18 cellular contexts compared by ENCODE assay signal in the genomic region with DNA sequence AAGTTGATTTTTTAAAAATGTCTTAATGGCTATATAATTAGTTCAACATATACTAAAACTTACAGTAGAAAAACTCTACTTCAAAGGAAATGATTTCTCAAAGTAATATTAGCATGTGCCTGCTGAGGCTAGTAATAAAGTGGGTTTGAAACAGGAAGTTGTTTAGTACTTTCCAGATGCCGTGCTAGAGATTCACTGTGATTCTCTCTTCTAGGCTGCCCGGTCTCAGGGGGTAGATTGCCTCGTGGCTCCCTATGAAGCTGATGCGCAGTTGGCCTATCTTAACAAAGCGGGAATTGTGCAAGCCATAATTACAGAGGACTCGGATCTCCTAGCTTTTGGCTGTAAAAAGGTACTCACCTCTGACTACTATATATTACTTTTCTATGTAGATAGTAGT. TPM values are rescaled to one million over a fixed set of nuclear protein-coding genes. Genes with fewer than 3 reads are reported as not detected.
DNase-seq lines count a peak whose midpoint lies in the region; ATAC-seq and TF ChIP-seq lines count a peak whose summit lies in the region.
"Had no signal": no experiment of that assay in that cellular context is flagged by ENCODE, and none has a peak within 500 bp of the region (broad histone marks: within the 10 kb centered on the region; RNA-seq: fewer than 3 reads in every experiment).

No MANE protein-coding gene starts in this region.

- in situ Hi-C loops in G401 (cut with HindIII; ENCODE audit: low sequenced_read_pairs): no loop called here

- no peaks in the 10 kb centered on the region for H3K27me3 Mint-ChIP-seq in stimulated activated memory B cell treated with anti-CD40 and anti-IgM and Interleukin-4, amounts not matched to agents 10 μg/mL and 1 μg/mL and 100 μg/mL, for 72 hours
- H3K27me3 Mint-ChIP-seq: activated CD4-positive, alpha-beta T cell treated with anti-CD3 and anti-CD28 coated beads, Interleukin-2, amount 10 ng/mL, durations not matched to agents 7 days and 5 days had no signal

- H3K27ac ChIP-seq in A673 (ENCODE audit: low read depth, low read length, poor library complexity, severe bottlenecking) (peak overlapping the region; percentile 59), foreskin keratinocyte (no peak overlapping the region)
- H3K27ac ChIP-seq: lower lobe of right lung, thoracic aorta had no signal

- peaks cover 5% of the 10 kb centered on the region for H3K4me1 ChIP-seq in A673 (ENCODE audit: insufficient read depth, low read length, poor library complexity, severe bottlenecking)
- H3K4me1 ChIP-seq in foreskin keratinocyte: no peaks in the 10 kb centered on the region
- H3K4me1 ChIP-seq: lower lobe of right lung had no signal

- POLR2A ChIA-PET in A673 (lab: Charles Lee; ENCODE audit: low non-redundant PET): no interaction called here

- peaks cover 14% of the 10 kb centered on the region for H3K36me3 Mint-ChIP-seq in stimulated activated memory B cell treated with anti-CD40 and anti-IgM and Interleukin-4, amounts not matched to agents 10 μg/mL and 1 μg/mL and 100 μg/mL, for 72 hours

- no peaks in the 10 kb centered on the region for H3K9me3 ChIP-seq in A673 (ENCODE audit: low read depth, low read length, poor library complexity, severe bottlenecking)
- H3K9me3 ChIP-seq: lower lobe of right lung, thoracic aorta had no signal

- TF ChIP-seq CTCF in A673 (conservative IDR thresholded peaks at IDR 0.05; ENCODE audit: low read depth, low read length) (no peak), foreskin keratinocyte (conservative IDR thresholded peaks at IDR 0.05) (no peak)

- H3K9me3 Mint-ChIP-seq in stimulated activated memory B cell treated with anti-CD40 and anti-IgM and Interleukin-4, amounts not matched to agents 10 μg/mL and 1 μg/mL and 100 μg/mL, for 72 hours: no peaks in the 10 kb centered on the region
- H3K9me3 Mint-ChIP-seq: activated CD4-positive, alpha-beta T cell treated with anti-CD3 and anti-CD28 coated beads, Interleukin-2, amount 10 ng/mL, durations not matched to agents 7 days and 5 days had no signal

- intact Hi-C loops in A673 (cut with micrococcal nuclease; ENCODE audit: unreplicated experiment): no loop called here

- ATAC-seq in GM18909 (IDR thresholded peaks at IDR 0.05; ENCODE audit: poor library complexity, unreplicated experiment): peak; percentile 73
- peak; percentile 85 for ATAC-seq in HG02852 (IDR thresholded peaks at IDR 0.05; ENCODE audit: unreplicated experiment)
- no peak for ATAC-seq in foreskin keratinocyte
- ATAC-seq in stimulated activated memory B cell treated with anti-CD40 and anti-IgM and Interleukin-4, amounts not matched to agents 10 μg/mL and 1 μg/mL and 100 μg/mL, for 72 hours: no peak
- no peak for ATAC-seq in activated CD4-positive, CD25-positive, alpha-beta regulatory T cell treated with anti-CD3 and anti-CD28 coated beads, Interleukin-2, amount 50 U/mL, for 24 hours
- ATAC-seq: HepG2, lower lobe of right lung had no signal

- H3K4me1 Mint-ChIP-seq in stimulated activated memory B cell treated with anti-CD40 and anti-IgM and Interleukin-4, amounts not matched to agents 10 μg/mL and 1 μg/mL and 100 μg/mL, for 72 hours: peaks cover 5% of the 10 kb centered on the region

- BruUV-seq in A673 (replicated peaks; lab: Mats Ljungman, UMichigan): no TSS peak

- H3K36me3 ChIP-seq in A673 (ENCODE audit: insufficient read depth, low read length, poor library complexity, severe bottlenecking): peaks cover 53% of the 10 kb centered on the region
- H3K36me3 ChIP-seq: lower lobe of right lung, thoracic aorta had no signal

- no peak overlapping the region for H3K4me3 ChIP-seq in A673 (ENCODE audit: low read depth, low read length, poor library complexity, severe bottlenecking)
- H3K4me3 ChIP-seq: lower lobe of right lung, thoracic aorta had no signal

- no peak overlapping the region for H3K27ac Mint-ChIP-seq in stimulated activated memory B cell treated with anti-CD40 and anti-IgM and Interleukin-4, amounts not matched to agents 10 μg/mL and 1 μg/mL and 100 μg/mL, for 72 hours
- H3K27ac Mint-ChIP-seq: activated CD4-positive, alpha-beta T cell treated with anti-CD3 and anti-CD28 coated beads, Interleukin-2, amount 10 ng/mL, durations not matched to agents 7 days and 5 days had no signal

- H3K27me3 ChIP-seq in A673 (replicated peaks; ENCODE audit: insufficient read depth, low read depth, low read length, poor library complexity) (no peaks in the 10 kb centered on the region), foreskin keratinocyte (no peaks in the 10 kb centered on the region)

- DNase-seq in A673 (ENCODE audit: low spot score) (peak; percentile 86), NOMO-1 treated with DMSO at 0.1 percent for 48 hours (lab: John Stamatoyannopoulos, UW; ENCODE audit: unreplicated experiment) (peak; percentile 75), foreskin keratinocyte (no peak), G401 (ENCODE audit: low spot score) (no peak)
- DNase-seq: ACHN; activated CD4-positive, alpha-beta T cell treated with anti-CD3 and anti-CD28 coated beads, Interleukin-2, amount 10 ng/mL, durations not matched to agents 7 days and 5 days; activated naive CD4-positive, alpha-beta T cell treated with anti-CD3 and anti-CD28 coated beads, Interleukin-2, amount 50 U/mL, for 16 hours; dermis blood vessel endothelial cell; head of caudate nucleus; lower lobe of right lung; NCI-H2029 treated with DMSO at 0.1 percent for 48 hours; Right ventricle myocardium superior had no signal

- no peak overlapping the region for H3K4me3 Mint-ChIP-seq in stimulated activated memory B cell treated with anti-CD40 and anti-IgM and Interleukin-4, amounts not matched to agents 10 μg/mL and 1 μg/mL and 100 μg/mL, for 72 hours
- H3K4me3 Mint-ChIP-seq: activated CD4-positive, alpha-beta T cell treated with anti-CD3 and anti-CD28 coated beads, Interleukin-2, amount 10 ng/mL, durations not matched to agents 7 days and 5 days had no signal

- CTCF ChIA-PET in A673 (lab: Charles Lee): no interaction called here

RNA-seq across cellular contexts. Expression of a gene that starts 9.1 kb away (rescaled TPM):
- total RNA-seq in A673 (2021) (37.7 and 46.6 TPM in 2 replicates), foreskin keratinocyte (19.6 and 26.4 TPM in 2 replicates)
- 7.5 and 11.6 TPM in 2 replicates for polyA plus RNA-seq in foreskin keratinocyte
- 29.7 and 46.2 TPM in 2 replicates for total RNA-seq in G401 (2014; rRNA removed; shearing (Covaris generic))

Comparison
In these comparisons a context has a peak if more than half of its experiments do, and no peak if none do; other contexts are left out.
1. DNase-seq: peak in A673 (single experiment) and NOMO-1 treated with DMSO at 0.1 percent for 48 hours (single experiment); none in foreskin keratinocyte (0 of 2) and G401 (single experiment).
2. ATAC-seq: peak in GM18909 (single experiment) and HG02852 (single experiment); none in foreskin keratinocyte (single experiment), stimulated activated memory B cell treated with anti-CD40 and anti-IgM and Interleukin-4, amounts not matched to agents 10 μg/mL and 1 μg/mL and 100 μg/mL, for 72 hours (single experiment) and activated CD4-positive, CD25-positive, alpha-beta regulatory T cell treated with anti-CD3 and anti-CD28 coated beads, Interleukin-2, amount 50 U/mL, for 24 hours (0 of 2).